1 cellular context compared by ENCODE assay signal in genomic region chr1:7808253-7808844, GRCh38.
TF ChIP-seq lines count a peak whose summit lies in the region.

No MANE protein-coding gene starts in this region.

TF ChIP-seq in GM23338, 12 proteins besides CTCF, POLR2A, EP300 and RAD21 (continued from another document):
- TF ChIP-seq ZNF462 (CRISPR knock-in tag; IDR thresholded peaks at IDR 0.05) (no peak), ZNF114 (CRISPR knock-in tag; IDR thresholded peaks at IDR 0.05) (no peak), NANOG (IDR thresholded peaks at IDR 0.05; ENCODE audit: borderline replicate concordance) (no peak), STAT1 (IDR thresholded peaks at IDR 0.05; ENCODE audit: unreplicated experiment) (no peak), ZNF331 (CRISPR knock-in tag; IDR thresholded peaks at IDR 0.05; ENCODE audit: low read depth) (no peak), EZH2phosphoT487 (IDR thresholded peaks at IDR 0.05; ENCODE audit: unreplicated experiment) (no peak), JUNB (IDR thresholded peaks at IDR 0.05; ENCODE audit: unreplicated experiment) (no peak), CREB1 (CRISPR knock-in tag; IDR thresholded peaks at IDR 0.05; ENCODE audit: low read depth) (no peak)
